ENCODE assay signal across 8 cellular contexts in genomic region chr19:14433454-14434156, GRCh38. TPM values are rescaled to one million over a fixed set of nuclear protein-coding genes. Genes with fewer than 3 reads are reported as not detected.
A peak's percentile ranks its signal among the peaks of the same experiment; 100 is the strongest.
DNase-seq lines count a peak whose midpoint lies in the region; ATAC-seq and TF ChIP-seq lines count a peak whose summit lies in the region.

No MANE protein-coding gene starts in this region.

- in situ Hi-C loops in Panc1 (cut with HindIII; ENCODE audit: low pct_unique_long_range_greater_than_20kb, low sequenced_read_pairs), result no loop called here

- no peak; the same call in 1 of the 2 replicates for TF ChIP-seq CTCF in Panc1 (IDR thresholded peaks at IDR 0.05)

- intact Hi-C loops in Panc1 (cut with micrococcal nuclease; ENCODE audit: unreplicated experiment), result no loop called here

- peaks cover 34% of the 10 kb centered on the region for H3K4me1 ChIP-seq in CD4-positive, CD25-positive, alpha-beta regulatory T cell (ENCODE audit: control insufficient read depth, insufficient read depth, low read length, poor library complexity, severe bottlenecking)
- H3K4me1 ChIP-seq in Panc1 (ENCODE audit: control insufficient read depth, insufficient read depth, low read length), result peaks cover 8% of the 10 kb centered on the region
- no peaks in the 10 kb centered on the region for H3K4me1 ChIP-seq in iPS-15b (ENCODE audit: control insufficient read depth, insufficient read depth, low read length)

- POLR2A ChIA-PET in Panc1 (lab: Charles Lee), result no interaction called here

- peaks cover 6% of the 10 kb centered on the region for H3K27me3 Mint-ChIP-seq in CD4-positive, CD25-positive, alpha-beta regulatory T cell

- no peaks in the 10 kb centered on the region for H3K9me3 ChIP-seq in CD4-positive, CD25-positive, alpha-beta regulatory T cell (ENCODE audit: control insufficient read depth in 2 of 2, low read length in 2 of 2)
- H3K9me3 ChIP-seq in Panc1 (ENCODE audit: control insufficient read depth, insufficient read depth, low read depth, low read length) (no peaks in the 10 kb centered on the region), iPS-15b (ENCODE audit: control insufficient read depth, insufficient read depth, low read length) (no peaks in the 10 kb centered on the region)

- peak overlapping the region; percentile 74 for H3K27ac ChIP-seq in CD4-positive, CD25-positive, alpha-beta regulatory T cell (ENCODE audit: insufficient read depth, low read length, poor library complexity, severe bottlenecking)
- peak overlapping the region; percentile 82 for H3K27ac ChIP-seq in Panc1 (ENCODE audit: low read length)
- peak overlapping the region; percentile 73 for H3K27ac ChIP-seq in angular gyrus (ENCODE audit: low read depth, low read length)
- peak overlapping the region; percentile 50 to 91 (median 84) for H3K27ac ChIP-seq in skin epidermis

- H3K4me3 Mint-ChIP-seq in CD4-positive, CD25-positive, alpha-beta regulatory T cell, result peak overlapping the region; percentile 74 to 88 (median 84)

- H3K36me3 Mint-ChIP-seq in CD4-positive, CD25-positive, alpha-beta regulatory T cell, result no peaks in the 10 kb centered on the region

- peaks cover 3 to 53% (median 26%) of the 10 kb centered on the region in 4 donors for H3K4me1 Mint-ChIP-seq in CD4-positive, CD25-positive, alpha-beta regulatory T cell

- DNase-seq in CD4-positive, CD25-positive, alpha-beta regulatory T cell, result peak; percentile 34 to 65 (median 53)
- DNase-seq in Panc1 (ENCODE audit: low read depth, low spot score), result no peak
- DNase-seq in AG08395 (ENCODE audit: low spot score), result no peak
- no peak for DNase-seq in medulla oblongata (ENCODE audit: extremely low spot score)

- H3K9me3 Mint-ChIP-seq in CD4-positive, CD25-positive, alpha-beta regulatory T cell, result no peaks in the 10 kb centered on the region

- H3K4me3 ChIP-seq in CD4-positive, CD25-positive, alpha-beta regulatory T cell (ENCODE audit: low read depth, low read length), result peak overlapping the region; percentile 43
- H3K4me3 ChIP-seq in Panc1 (ENCODE audit: low read depth in 2 of 2, low read length in 2 of 2) (peak overlapping the region; percentile 53 to 64), iPS-15b (ENCODE audit: low read depth, low read length) (peak overlapping the region; percentile 70), skin epidermis (peak overlapping the region; percentile 60 to 72 (median 69))

- H3K9ac ChIP-seq in iPS-15b (ENCODE audit: low read depth, low read length), result no peak overlapping the region

- no TSS peak for BruUV-seq in Panc1 (replicated peaks; lab: Mats Ljungman, UMichigan)

- ATAC-seq in CD4-positive, CD25-positive, alpha-beta regulatory T cell (ENCODE audit: low read depth in 2 of 2), result peak; percentile 56 to 59
- ATAC-seq in HG02885 (IDR thresholded peaks at IDR 0.05; ENCODE audit: poor library complexity, unreplicated experiment), result peak; percentile 28
- ATAC-seq in Panc1, result peak; percentile 22

- CTCF ChIA-PET in Panc1 (lab: Charles Lee), result no interaction called here

- H3K27ac Mint-ChIP-seq in CD4-positive, CD25-positive, alpha-beta regulatory T cell, result peak overlapping the region; percentile 74 to 90 (median 76)

- H3K36me3 ChIP-seq in CD4-positive, CD25-positive, alpha-beta regulatory T cell (ENCODE audit: control insufficient read depth, insufficient read depth, low read length), result no peaks in the 10 kb centered on the region
- H3K36me3 ChIP-seq in Panc1 (ENCODE audit: control insufficient read depth, insufficient read depth, low read length), result no peaks in the 10 kb centered on the region
- H3K36me3 ChIP-seq in iPS-15b (ENCODE audit: control insufficient read depth, insufficient read depth, low read length), result peaks cover 3% of the 10 kb centered on the region

- no peaks in the 10 kb centered on the region for H3K27me3 ChIP-seq in CD4-positive, CD25-positive, alpha-beta regulatory T cell (ENCODE audit: control insufficient read depth, insufficient read depth, low read length)
- no peaks in the 10 kb centered on the region for H3K27me3 ChIP-seq in Panc1 (ENCODE audit: control insufficient read depth, insufficient read depth, low read length)
- H3K27me3 ChIP-seq in iPS-15b (ENCODE audit: control insufficient read depth, insufficient read depth, low read length), result no peaks in the 10 kb centered on the region

RNA-seq across cellular contexts. Expression of gene PKN1, which starts 0.5 kb away (rescaled TPM):
- total RNA-seq in CD4-positive, CD25-positive, alpha-beta regulatory T cell, result 151 TPM
- polyA plus RNA-seq in CD4-positive, CD25-positive, alpha-beta regulatory T cell, result 10 to 100 TPM; 43.2 to 61.7 (median 52.1) TPM
- 205 TPM for total RNA-seq in Panc1 (2021; ENCODE audit: unreplicated experiment)
- polyA plus RNA-seq in Panc1 (2012; ENCODE audit: insufficient read length), result 226 TPM

RNA-seq across cellular contexts. Expression of gene DDX39A, which starts 14.5 kb away (rescaled TPM):
- total RNA-seq in CD4-positive, CD25-positive, alpha-beta regulatory T cell, result 232 TPM
- 100 to 1,000 TPM; 110 to 150 (median 125) TPM for polyA plus RNA-seq in CD4-positive, CD25-positive, alpha-beta regulatory T cell
- 117 TPM for total RNA-seq in Panc1 (2021; ENCODE audit: unreplicated experiment)
- polyA plus RNA-seq in Panc1 (2012; ENCODE audit: insufficient read length), result 96.9 TPM

RNA-seq across cellular contexts. Expression of gene PTGER1, which starts 41.5 kb away (rescaled TPM):
- not detected for total RNA-seq in CD4-positive, CD25-positive, alpha-beta regulatory T cell
- not detected for polyA plus RNA-seq in CD4-positive, CD25-positive, alpha-beta regulatory T cell
- 2.2 TPM for total RNA-seq in Panc1 (2021; ENCODE audit: unreplicated experiment)
- polyA plus RNA-seq in Panc1 (2012; ENCODE audit: insufficient read length), result 3.2 TPM

RNA-seq across cellular contexts. Expression of gene ADGRE5, which starts 52.4 kb away (rescaled TPM):
- 670 TPM for total RNA-seq in CD4-positive, CD25-positive, alpha-beta regulatory T cell
- 100 to 1,000 TPM; 122 to 174 (median 144) TPM for polyA plus RNA-seq in CD4-positive, CD25-positive, alpha-beta regulatory T cell
- total RNA-seq in Panc1 (2021; ENCODE audit: unreplicated experiment), result 109 TPM
- 128 TPM for polyA plus RNA-seq in Panc1 (2012; ENCODE audit: insufficient read length)

Comparison
In these comparisons a context has a peak if more than half of its experiments do, and no peak if none do; other contexts are left out.
1. DNase-seq: peak in CD4-positive, CD25-positive, alpha-beta regulatory T cell (3 of 3); none in Panc1 (single experiment), AG08395 (single experiment) and medulla oblongata (single experiment).
2. Peak in every context shown above with its lines, with median percentiles within 50 percentile points of each other: ATAC-seq, H3K27ac ChIP-seq and H3K4me3 ChIP-seq.